Comparison of ENCODE assay signal across 8 cellular contexts in the genomic region with DNA sequence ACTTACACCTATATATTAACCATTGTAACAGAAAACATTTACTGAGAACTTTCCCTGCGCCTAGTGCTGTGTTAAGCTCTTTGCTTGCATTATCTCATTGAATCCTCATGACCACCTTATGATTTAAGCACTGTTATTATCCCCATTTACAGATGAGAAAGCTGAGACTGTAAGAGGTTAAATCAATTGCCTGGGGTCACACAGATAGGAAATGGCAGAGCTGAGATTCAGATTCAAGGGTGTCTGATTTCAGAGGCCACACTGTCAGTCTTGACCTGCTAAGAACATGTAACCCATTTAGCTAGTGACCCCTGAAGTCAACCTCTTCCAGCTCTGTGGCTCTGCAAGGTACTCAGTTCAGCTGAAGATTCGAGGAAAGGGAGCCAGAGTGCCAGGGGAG.
"Had no signal": no experiment of that assay in that cellular context is flagged by ENCODE, and none has a peak within 500 bp of the region (broad histone marks: within the 10 kb centered on the region; RNA-seq: fewer than 3 reads in every experiment).

No MANE protein-coding gene starts in this region.

- H3K27ac ChIP-seq: HL-60 had no signal

- H3K4me3 ChIP-seq: GM23338 had no signal

- ATAC-seq: GM23338, HepG2 had no signal

- H2AFZ ChIP-seq: GM23338 had no signal

- DNase-seq: H9, HCEC 1CT, KG1 had no signal

- H3K4me2 ChIP-seq: GM23338 had no signal

- FAIRE-seq: H1, H54, HepG2 had no signal
